Comparison of ENCODE assay signal across 21 cellular contexts in genomic region chr6:6479706-6480250, GRCh38.
DNase-seq lines count a peak whose midpoint lies in the region; ATAC-seq, FAIRE-seq and TF ChIP-seq lines count a peak whose summit lies in the region.
"Had no signal": no experiment of that assay in that cellular context is flagged by ENCODE, and none has a peak within 500 bp of the region (broad histone marks: within the 10 kb centered on the region; RNA-seq: fewer than 3 reads in every experiment).

No MANE protein-coding gene starts in this region.

- TF ChIP-seq CTCF in K562 (IDR thresholded peaks at IDR 0.05 in 2 of 3, conservative IDR thresholded peaks at IDR 0.05 in 1 of 3; ENCODE audit: insufficient read depth in 2 of 3, low read depth in 1 of 3, low read length in 3 of 3) (no peak), heart right ventricle (IDR thresholded peaks at IDR 0.05) (peak in 7 of 9 donors; percentile 10 to 35 (median 21))

- CTCF ChIA-PET in K562 (lab: Yijun Ruan, JAX; ENCODE audit: low intra/inter-chr PET ratio) = no interaction called here
- CTCF ChIA-PET in CD4-positive, alpha-beta memory T cell (lab: Charles Lee; ENCODE audit: partially characterized antibody) = no interaction called here

- H3K4me1 Mint-ChIP-seq in CD4-positive, alpha-beta memory T cell = no peaks in the 10 kb centered on the region

- H3K27me3 ChIP-seq in K562 (ENCODE audit: control insufficient read depth in 2 of 2, insufficient read depth in 2 of 2, low read length in 2 of 2) (peaks cover 0 to 5% of the 10 kb centered on the region in 2 experiments; a peak in 2 of 5 replicates), heart right ventricle (peaks cover 0 to 14% (median 0%) of the 10 kb centered on the region in 7 donors)
- no peaks in the 10 kb centered on the region for H3K27me3 ChIP-seq in CD4-positive, alpha-beta memory T cell (ENCODE audit: insufficient read depth, low read length)
- H3K27me3 ChIP-seq: MG63, Peyer's patch had no signal

- peak; percentile 79 for ATAC-seq in Right ventricle myocardium superior (ENCODE audit: poor library complexity)
- ATAC-seq in K562 = no peak
- peak in 3 of 8 donors; percentile 37 to 71 (median 70) for ATAC-seq in heart right ventricle
- no peak for ATAC-seq in GM19452 (IDR thresholded peaks at IDR 0.05; ENCODE audit: unreplicated experiment)
- no peak for ATAC-seq in GM18873 (IDR thresholded peaks at IDR 0.05; ENCODE audit: low FRiP score, unreplicated experiment)
- ATAC-seq: A549 had no signal

- TF ChIP-seq POLR2A in K562 (conservative IDR thresholded peaks at IDR 0.05) = no peak

- H3K27ac ChIP-seq in K562 (ENCODE audit: extremely low read depth, low read depth, low read length) = no peak overlapping the region
- no peak overlapping the region for H3K27ac ChIP-seq in heart right ventricle
- H3K27ac ChIP-seq in CD4-positive, alpha-beta memory T cell (ENCODE audit: low read depth, low read length) = no peak overlapping the region
- H3K27ac ChIP-seq: A549, Peyer's patch, SK-N-MC had no signal

- no peaks in the 10 kb centered on the region for H3K36me3 Mint-ChIP-seq in CD4-positive, alpha-beta memory T cell

- 3% methylated on average over 8 of the region's 8 CpGs for WGBS in K562 (ENCODE audit: insufficient coverage, low coverage, missing lambda C conversion rate)
- 69 to 77% methylated on average over 8 of the region's 8 CpGs for WGBS in heart right ventricle, 2 donors

- TF ChIP-seq EP300 in K562 (IDR thresholded peaks at IDR 0.05; ENCODE audit: low read length) = no peak

- no peaks in the 10 kb centered on the region for H3K4me1 ChIP-seq in K562 (replicated peaks in 1 of 2; ENCODE audit: control insufficient read depth in 2 of 2, insufficient read depth in 2 of 2, low read length in 2 of 2)
- H3K4me1 ChIP-seq in heart right ventricle = peaks cover 0 to 6% (median 0%) of the 10 kb centered on the region in 9 donors
- H3K4me1 ChIP-seq in CD4-positive, alpha-beta memory T cell (ENCODE audit: insufficient read depth, low read length) = no peaks in the 10 kb centered on the region
- H3K4me1 ChIP-seq: A549, BE2C, Peyer's patch had no signal

- POLR2A ChIA-PET in K562 (lab: Yijun Ruan, JAX) = interaction anchor here (0.6 kb wide), 1 partner anchor 533 kb away, joined by 3 read pairs; no protein-coding TSS in a partner anchor
- POLR2A ChIA-PET in CD4-positive, alpha-beta memory T cell (lab: Charles Lee; ENCODE audit: partially characterized antibody) = no interaction called here

- DNase-seq in Right ventricle myocardium superior (no peak), cardiac septum (ENCODE audit: low spot score) (no peak), K562 (ENCODE audit: extremely low read depth in 1 of 4, low spot score in 3 of 4) (no peak), heart right ventricle (no peak)
- no peak for DNase-seq in CD4-positive, alpha-beta memory T cell
- DNase-seq: BE2C; DMS79; H9; HFFc6; MG63; NCI-H1092 treated with DMSO at 0.1 percent for 48 hours; NCI-H146; NCI-H2029; NCI-H2227 treated with DMSO at 0.1 percent for 48 hours; NCI-H510A; NK-92 treated with Interleukin-12 subunit alpha and Interleukin-12 subunit beta, amount 100 ng/mL, for 24 hours; Peyer's patch had no signal

- in situ Hi-C loops in K562 (cut with MboI) = no loop called here

- no TSS peak for BruUV-seq in K562 (replicated peaks; lab: Mats Ljungman, UMichigan)

- TF ChIP-seq RAD21 in K562 (CRISPR knock-in tag; conservative IDR thresholded peaks at IDR 0.05 in 1 of 2, IDR thresholded peaks at IDR 0.05 in 1 of 2) = no peak

- H3K9me3 Mint-ChIP-seq in CD4-positive, alpha-beta memory T cell = peaks cover 0 to 6% (median 0%) of the 10 kb centered on the region in 8 donors

- no peaks in the 10 kb centered on the region for H3K79me2 ChIP-seq in K562 (ENCODE audit: control insufficient read depth, insufficient read depth, low read length)

- peak; percentile 40 for FAIRE-seq in K562 (lab: Jason Lieb, UNC)
- FAIRE-seq: A549 had no signal

- H4K20me1 ChIP-seq in K562 (replicated peaks; ENCODE audit: control insufficient read depth, insufficient read depth, low read length) = no peaks in the 10 kb centered on the region

- H3K9ac ChIP-seq in K562 (ENCODE audit: insufficient read depth in 1 of 2, low read depth in 2 of 2, low read length in 2 of 2) = no peak overlapping the region

- H3K9me3 ChIP-seq in K562 (replicated peaks; ENCODE audit: control insufficient read depth, insufficient read depth, low read depth, low read length) = no peaks in the 10 kb centered on the region
- H3K9me3 ChIP-seq in heart right ventricle = peaks cover 0 to 7% (median 0%) of the 10 kb centered on the region in 11 donors
- no peaks in the 10 kb centered on the region for H3K9me3 ChIP-seq in CD4-positive, alpha-beta memory T cell (ENCODE audit: control insufficient read depth in 1 of 2, low read length in 2 of 2)
- H3K9me3 ChIP-seq: A549, BE2C, MG63, Peyer's patch had no signal

- peaks cover 7 to 22% of the 10 kb centered on the region in 2 donors for H3K27me3 Mint-ChIP-seq in CD4-positive, alpha-beta memory T cell

- H3K4me3 Mint-ChIP-seq in CD4-positive, alpha-beta memory T cell = no peak overlapping the region
- H3K4me3 Mint-ChIP-seq: H9, HFFc6 had no signal

- no peaks in the 10 kb centered on the region for H3K9me1 ChIP-seq in K562 (ENCODE audit: control insufficient read depth, insufficient read depth, low read length)

- H3K4me3 ChIP-seq in K562 (no peak overlapping the region), heart right ventricle (no peak overlapping the region)
- no peak overlapping the region for H3K4me3 ChIP-seq in CD4-positive, alpha-beta memory T cell (ENCODE audit: low read length in 2 of 2)
- H3K4me3 ChIP-seq: A549, MG63, Peyer's patch, SK-N-MC had no signal

- no peak overlapping the region for H3K4me2 ChIP-seq in K562 (ENCODE audit: insufficient read depth, low read length)
- H3K4me2 ChIP-seq: A549 had no signal

- intact Hi-C loops in Right ventricle myocardium superior (cut with DNase I) (no loop called here), cardiac septum (cut with DNase I) (no loop called here), K562 (cut with micrococcal nuclease) (no loop called here), heart right ventricle (cut with DNase I) (loop anchor here in 1 of 10 donors (10.0 kb wide), 1 partner anchor 145 kb away; no protein-coding TSS in a partner anchor)
- intact Hi-C loops in CD4-positive, alpha-beta memory T cell (cut with micrococcal nuclease) = no loop called here

- no peak overlapping the region for H2AFZ ChIP-seq in K562 (ENCODE audit: low read depth, low read length)

- no peak overlapping the region for H3K27ac Mint-ChIP-seq in CD4-positive, alpha-beta memory T cell
- H3K27ac Mint-ChIP-seq: H9, HFFc6 had no signal

- H3K36me3 ChIP-seq in K562 (ENCODE audit: control insufficient read depth, insufficient read depth, low read length) (no peaks in the 10 kb centered on the region), heart right ventricle (no peaks in the 10 kb centered on the region)
- H3K36me3 ChIP-seq in CD4-positive, alpha-beta memory T cell (ENCODE audit: insufficient read depth, low read length) = no peaks in the 10 kb centered on the region
- H3K36me3 ChIP-seq: BE2C, MG63, Peyer's patch had no signal

TF ChIP-seq in K562, 482 proteins besides CTCF, POLR2A, EP300 and RAD21:
- TF ChIP-seq BRF1 (IDR thresholded peaks at IDR 0.05; ENCODE audit: borderline replicate concordance, extremely low read depth, insufficient read length) = no peak

Comparison
In these comparisons a context has a peak if more than half of its experiments do, and no peak if none do; other contexts are left out.
1. CTCF ChIP-seq: peak in heart right ventricle (7 of 9); none in K562 (0 of 3).